ENCODE assay signal across 8 cellular contexts in genomic region chr1:227131193-227131592, GRCh38.
A peak's percentile ranks its signal among the peaks of the same experiment; 100 is the strongest.
DNase-seq lines count a peak whose midpoint lies in the region; ATAC-seq, FAIRE-seq and TF ChIP-seq lines count a peak whose summit lies in the region.

No MANE protein-coding gene starts in this region.

- TF ChIP-seq CTCF in bronchial epithelial cell (IDR thresholded peaks at IDR 0.05; ENCODE audit: insufficient read depth, low read length, severe bottlenecking) (peak; percentile 15), neural crest cell (conservative IDR thresholded peaks at IDR 0.05) (peak; percentile 59)

- H3K36me3 Mint-ChIP-seq in neural crest cell (ENCODE audit: low read depth): peaks cover 21% of the 10 kb centered on the region

- no peaks in the 10 kb centered on the region for H3K9me3 Mint-ChIP-seq in neural crest cell

- peaks cover 2% of the 10 kb centered on the region for H3K36me3 ChIP-seq in bronchial epithelial cell (ENCODE audit: control insufficient read depth, insufficient read depth, low read length)

- H3K4me3 ChIP-seq in bronchial epithelial cell (ENCODE audit: low read depth, low read length): no peak overlapping the region

- H3K27ac Mint-ChIP-seq in neural crest cell (ENCODE audit: unreplicated experiment): no peak overlapping the region

- H3K27me3 ChIP-seq in bronchial epithelial cell (ENCODE audit: control insufficient read depth, insufficient read depth, low read length): no peaks in the 10 kb centered on the region

- H3K27me3 Mint-ChIP-seq in neural crest cell (ENCODE audit: low read depth): no peaks in the 10 kb centered on the region

- DNase-seq in DMS53 treated with DMSO at 0.1 percent for 48 hours (lab: John Stamatoyannopoulos, UW; ENCODE audit: unreplicated experiment): peak; percentile 14
- peak; percentile 12 for DNase-seq in KG1 (lab: John Stamatoyannopoulos, UW)
- peak; percentile 36 for DNase-seq in bronchial epithelial cell (ENCODE audit: low read depth)
- DNase-seq in neural crest cell (ENCODE audit: low read depth, low spot score): no peak
- DNase-seq in midbrain (lab: John Stamatoyannopoulos, UW): no peak
- DNase-seq in stimulated activated CD4-positive, alpha-beta T cell treated with anti-CD3 and anti-CD28 coated beads, Interleukin-12 subunit alpha, Interleukin-12 subunit beta, amount 100 ng/mL, for 4 hours: no peak

- no peak overlapping the region for H3K4me3 Mint-ChIP-seq in neural crest cell

- ATAC-seq in GM19351 (IDR thresholded peaks at IDR 0.05; ENCODE audit: unreplicated experiment) (no peak), GM18498 (IDR thresholded peaks at IDR 0.05; ENCODE audit: unreplicated experiment) (no peak)

- H3K4me1 Mint-ChIP-seq in neural crest cell: peaks cover 5% of the 10 kb centered on the region

- FAIRE-seq in bronchial epithelial cell (lab: Jason Lieb, UNC): no peak

Comparison
In these comparisons a context has a peak if more than half of its experiments do, and no peak if none do; other contexts are left out.
1. DNase-seq: peak in DMS53 treated with DMSO at 0.1 percent for 48 hours (single experiment), KG1 (single experiment) and bronchial epithelial cell (single experiment); none in neural crest cell (single experiment), midbrain (single experiment) and stimulated activated CD4-positive, alpha-beta T cell treated with anti-CD3 and anti-CD28 coated beads, Interleukin-12 subunit alpha, Interleukin-12 subunit beta, amount 100 ng/mL, for 4 hours (single experiment).